ENCODE assay signal across 16 cellular contexts in genomic region chr18:4172491-4172890, GRCh38.
DNase-seq lines count a peak whose midpoint lies in the region; TF ChIP-seq lines count a peak whose summit lies in the region.
"Had no signal": no experiment of that assay in that cellular context is flagged by ENCODE, and none has a peak within 500 bp of the region (broad histone marks: within the 10 kb centered on the region; RNA-seq: fewer than 3 reads in every experiment).

No MANE protein-coding gene starts in this region.

- TF ChIP-seq CTCF in dorsolateral prefrontal cortex (IDR thresholded peaks at IDR 0.05 in 54 of 56, conservative IDR thresholded peaks at IDR 0.05 in 2 of 56; ENCODE audit: low read depth in 1 of 56, partially characterized antibody in 56 of 56), result no peak

- peak; percentile 12 for DNase-seq in Daoy (ENCODE audit: low read depth)
- peak; percentile 60 to 79 for DNase-seq in NCI-H446 (lab: John Stamatoyannopoulos, UW)
- peak in 2 of 10 donors; percentile 14 to 30 for DNase-seq in dorsolateral prefrontal cortex
- DNase-seq in superior temporal gyrus (ENCODE audit: extremely low spot score), result peak; percentile 53
- no peak for DNase-seq in NCI-H1048 (lab: John Stamatoyannopoulos, UW)
- no peak for DNase-seq in glomerular visceral epithelial cell (ENCODE audit: extremely low spot score)
- DNase-seq in T-helper 1 cell, result no peak
- DNase-seq: DMS79 treated with DMSO at 0.1 percent for 48 hours, GM23248, HCEC 1CT, Karpas-422, NCI-H1105, NCI-H345, NCI-H748 treated with DMSO at 0.1 percent for 48 hours, SHP77 treated with DMSO at 0.1 percent for 48 hours, SK-N-SH had no signal

- H3K4me3 ChIP-seq in dorsolateral prefrontal cortex, result no peak overlapping the region
- H3K4me3 ChIP-seq: GM23248 had no signal

- no peaks in the 10 kb centered on the region for H3K27me3 ChIP-seq in dorsolateral prefrontal cortex

- intact Hi-C loops in dorsolateral prefrontal cortex (cut with DNase I), result no loop called here

- peak overlapping the region in 47 of 59 donors; percentile 2 to 86 (median 54) for H3K27ac ChIP-seq in dorsolateral prefrontal cortex
- H3K27ac ChIP-seq: GM23248 had no signal

Comparison
In these comparisons a context has a peak if more than half of its experiments do, and no peak if none do; other contexts are left out.
1. DNase-seq: peak in Daoy (single experiment), NCI-H446 (2 of 2) and superior temporal gyrus (single experiment); none in NCI-H1048 (single experiment), glomerular visceral epithelial cell (single experiment) and T-helper 1 cell (0 of 5).